Comparison of ENCODE assay signal across 8 cellular contexts in genomic region chr9:129131300-129132145, GRCh38. TPM values are rescaled to one million over a fixed set of nuclear protein-coding genes. Genes with fewer than 3 reads are reported as not detected.
A peak's percentile ranks its signal among the peaks of the same experiment; 100 is the strongest.
DNase-seq lines count a peak whose midpoint lies in the region; ATAC-seq and TF ChIP-seq lines count a peak whose summit lies in the region.

No MANE protein-coding gene starts in this region.

- POLR2A ChIA-PET in HEK293T (lab: Yijun Ruan, JAX): interaction anchor here (0.6 to 1.0 kb wide), 3 partner anchors 39 to 493 kb away, joined by 3 to 4 read pairs (median 3); partner anchors contain the start of gene DOLPP1

- no peaks in the 10 kb centered on the region for H3K27me3 Mint-ChIP-seq in Calu3 (ENCODE audit: unreplicated experiment)
- H3K27me3 Mint-ChIP-seq in effector memory CD8-positive, alpha-beta T cell: no peaks in the 10 kb centered on the region

- BruUV-seq in Calu3 (replicated peaks; lab: Mats Ljungman, UMichigan): no TSS peak

- H3K27ac Mint-ChIP-seq in Calu3 (ENCODE audit: unreplicated experiment): no peak overlapping the region
- no peak overlapping the region for H3K27ac Mint-ChIP-seq in effector memory CD8-positive, alpha-beta T cell

- no peaks in the 10 kb centered on the region for H3K9me3 Mint-ChIP-seq in Calu3 (ENCODE audit: low read depth, unreplicated experiment)
- no peaks in the 10 kb centered on the region for H3K9me3 Mint-ChIP-seq in effector memory CD8-positive, alpha-beta T cell

- peaks cover 5% of the 10 kb centered on the region for H3K36me3 Mint-ChIP-seq in Calu3 (ENCODE audit: insufficient read depth, unreplicated experiment)
- peaks cover 30% of the 10 kb centered on the region for H3K36me3 Mint-ChIP-seq in effector memory CD8-positive, alpha-beta T cell (ENCODE audit: insufficient read depth)

- intact Hi-C loops in Calu3 (cut with micrococcal nuclease; ENCODE audit: unreplicated experiment): loop anchor here (10.0 kb wide), 1 partner anchor 643 kb away; no protein-coding TSS in a partner anchor

- DNase-seq in Calu3 (peak; percentile 81), HEK293T (ENCODE audit: extremely low spot score) (peak; percentile 85), NK-92 (lab: John Stamatoyannopoulos, UW; ENCODE audit: unreplicated experiment) (peak; percentile 16), mucosa of gallbladder (ENCODE audit: low spot score) (peak; percentile 76), NCI-H187 treated with DMSO at 0.1 percent for 48 hours (lab: John Stamatoyannopoulos, UW) (no peak)
- peak in 2 of 3 experiments; percentile 70 to 71 for DNase-seq in activated CD8-positive, alpha-beta memory T cell treated with anti-CD3 and anti-CD28 coated beads for 48 hours (ENCODE audit: low read depth in 2 of 3, low spot score in 2 of 3)
- DNase-seq in effector memory CD8-positive, alpha-beta T cell: peak; percentile 87 to 89 (median 88)
- peak; percentile 92 for DNase-seq in stimulated activated CD8-positive, alpha-beta memory T cell treated with anti-CD3 and anti-CD28 coated beads, Interleukin-4, amount 100 ng/mL, for 48 hours

- H3K4me1 Mint-ChIP-seq in Calu3 (ENCODE audit: low read depth, unreplicated experiment): no peaks in the 10 kb centered on the region
- H3K4me1 Mint-ChIP-seq in effector memory CD8-positive, alpha-beta T cell (ENCODE audit: low read depth in 2 of 2): peaks cover 3 to 5% of the 10 kb centered on the region in 2 donors

- H3K4me3 Mint-ChIP-seq in Calu3 (ENCODE audit: low read depth, unreplicated experiment): no peak overlapping the region
- H3K4me3 Mint-ChIP-seq in effector memory CD8-positive, alpha-beta T cell: no peak overlapping the region

- peak; percentile 94 for TF ChIP-seq CTCF in Calu3 (IDR thresholded peaks at IDR 0.05; ENCODE audit: unreplicated experiment)

- CTCF ChIA-PET in Calu3 (lab: Charles Lee): interaction anchor here (0.6 to 1.5 kb wide), 13 partner anchors 8 to 606 kb away, joined by 3 to 22 read pairs (median 3); partner anchors contain the start of genes DOLPP1 and NTMT1
- CTCF ChIA-PET in HEK293T (lab: Yijun Ruan, JAX): interaction anchor here (0.5 to 1.6 kb wide), 21 partner anchors 9 to 499 kb away, joined by 3 to 17 read pairs (median 4); partner anchors contain the start of genes IER5L and NTMT1

- peak; percentile 100 for ATAC-seq in effector memory CD8-positive, alpha-beta T cell (replicated peaks)

TF ChIP-seq in HEK293T, 16 proteins besides CTCF, POLR2A, EP300 and RAD21:
- no peak for TF ChIP-seq SUZ12 (IDR thresholded peaks at IDR 0.05)
- TF ChIP-seq FOXA1 (IDR thresholded peaks at IDR 0.05): no peak
- TF ChIP-seq SP1 (IDR thresholded peaks at IDR 0.05): no peak
- TF ChIP-seq HDGF (IDR thresholded peaks at IDR 0.05; ENCODE audit: borderline replicate concordance): no peak
- no peak for TF ChIP-seq FOXM1 (IDR thresholded peaks at IDR 0.05; ENCODE audit: borderline replicate concordance)
- TF ChIP-seq L3MBTL2 (conservative IDR thresholded peaks at IDR 0.05): no peak
- no peak for TF ChIP-seq ARNT (IDR thresholded peaks at IDR 0.05)
- TF ChIP-seq, protein P1, sequence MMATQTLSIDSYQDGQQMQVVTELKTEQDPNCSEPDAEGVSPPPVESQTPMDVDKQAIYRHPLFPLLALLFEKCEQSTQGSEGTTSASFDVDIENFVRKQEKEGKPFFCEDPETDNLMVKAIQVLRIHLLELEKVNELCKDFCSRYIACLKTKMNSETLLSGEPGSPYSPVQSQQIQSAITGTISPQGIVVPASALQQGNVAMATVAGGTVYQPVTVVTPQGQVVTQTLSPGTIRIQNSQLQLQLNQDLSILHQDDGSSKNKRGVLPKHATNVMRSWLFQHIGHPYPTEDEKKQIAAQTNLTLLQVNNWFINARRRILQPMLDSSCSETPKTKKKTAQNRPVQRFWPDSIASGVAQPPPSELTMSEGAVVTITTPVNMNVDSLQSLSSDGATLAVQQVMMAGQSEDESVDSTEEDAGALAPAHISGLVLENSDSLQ (IDR thresholded peaks at IDR 0.05): no peak
- TF ChIP-seq ELF4 (IDR thresholded peaks at IDR 0.05): no peak
- no peak for TF ChIP-seq LEF1 (IDR thresholded peaks at IDR 0.05; ENCODE audit: borderline replicate concordance)
- TF ChIP-seq BHLHE40 (IDR thresholded peaks at IDR 0.05; ENCODE audit: borderline replicate concordance): no peak
- no peak for TF ChIP-seq ZNF384 (IDR thresholded peaks at IDR 0.05)
TF ChIP-seq in HEK293T: peak in this region for 0.

RNA-seq across cellular contexts. Expression of gene PTPA, which starts 20.3 kb away (rescaled TPM):
- 76.2 and 83.3 TPM in 2 replicates for total RNA-seq in Calu3 (2022)
- total RNA-seq in mucosa of gallbladder: 126 TPM

RNA-seq across cellular contexts. Expression of gene CRAT, which starts 20.9 kb away (rescaled TPM):
- total RNA-seq in Calu3 (2022) (7.1 and 9.2 TPM in 2 replicates), mucosa of gallbladder (83.8 TPM)

RNA-seq across cellular contexts. Expression of gene IER5L, which starts 46.5 kb away (rescaled TPM):
- total RNA-seq in Calu3 (2022) (53.1 and 60.3 TPM in 2 replicates), mucosa of gallbladder (43.5 TPM)

RNA-seq across cellular contexts. Expression of gene DOLPP1, which starts 50.6 kb away (rescaled TPM):
- total RNA-seq in Calu3 (2022): 14.4 and 16.1 TPM in 2 replicates
- total RNA-seq in mucosa of gallbladder: 22.3 TPM
